1 cellular context compared by ENCODE assay signal in the genomic region with DNA sequence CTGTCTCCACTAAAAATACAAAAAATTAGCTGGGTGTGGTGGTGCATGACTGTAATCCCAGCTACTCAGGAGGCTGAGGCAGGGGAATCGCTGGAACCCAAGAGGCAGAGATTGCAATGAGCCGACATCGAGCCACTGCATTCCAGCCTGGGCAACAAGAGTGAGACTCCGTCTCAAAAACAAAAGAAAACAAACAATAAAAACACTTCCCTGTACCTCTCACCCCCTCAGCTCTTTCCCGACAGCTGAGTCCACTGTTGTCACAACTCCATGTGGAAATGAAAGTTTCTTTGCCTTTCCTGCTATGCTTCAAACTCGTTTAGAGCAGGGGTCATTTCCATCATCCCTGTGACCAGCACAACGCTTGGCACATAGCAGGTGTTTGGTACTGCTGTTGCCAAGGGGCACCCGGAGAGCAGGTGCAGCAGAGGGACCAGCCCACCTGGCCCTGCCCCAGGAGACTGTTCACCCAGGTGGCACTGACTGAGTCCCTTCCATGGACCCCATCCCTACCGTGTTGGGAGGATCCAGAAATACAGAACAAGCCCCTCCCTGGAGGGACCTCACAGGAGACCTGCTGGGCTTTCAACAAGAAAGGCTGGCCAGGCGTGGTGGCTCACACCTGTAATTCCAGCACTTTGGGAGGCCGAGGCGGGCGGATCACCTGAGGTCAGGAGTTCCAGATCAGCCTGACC.
TF ChIP-seq lines count a peak whose summit lies in the region.

No MANE protein-coding gene starts in this region.

TF ChIP-seq in IMR-90, 13 proteins besides CTCF, POLR2A, EP300 and RAD21 (continued from another document):
- TF ChIP-seq, protein P1, sequence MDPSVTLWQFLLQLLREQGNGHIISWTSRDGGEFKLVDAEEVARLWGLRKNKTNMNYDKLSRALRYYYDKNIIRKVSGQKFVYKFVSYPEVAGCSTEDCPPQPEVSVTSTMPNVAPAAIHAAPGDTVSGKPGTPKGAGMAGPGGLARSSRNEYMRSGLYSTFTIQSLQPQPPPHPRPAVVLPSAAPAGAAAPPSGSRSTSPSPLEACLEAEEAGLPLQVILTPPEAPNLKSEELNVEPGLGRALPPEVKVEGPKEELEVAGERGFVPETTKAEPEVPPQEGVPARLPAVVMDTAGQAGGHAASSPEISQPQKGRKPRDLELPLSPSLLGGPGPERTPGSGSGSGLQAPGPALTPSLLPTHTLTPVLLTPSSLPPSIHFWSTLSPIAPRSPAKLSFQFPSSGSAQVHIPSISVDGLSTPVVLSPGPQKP (IDR thresholded peaks at IDR 0.05; ENCODE audit: borderline replicate concordance, low read depth, low read length) = no peak
- no peak for TF ChIP-seq MAFK (IDR thresholded peaks at IDR 0.05; ENCODE audit: low read depth, low read length)
- no peak for TF ChIP-seq SMC3 (IDR thresholded peaks at IDR 0.05; ENCODE audit: low read depth, low read length)
- TF ChIP-seq, protein P2, sequence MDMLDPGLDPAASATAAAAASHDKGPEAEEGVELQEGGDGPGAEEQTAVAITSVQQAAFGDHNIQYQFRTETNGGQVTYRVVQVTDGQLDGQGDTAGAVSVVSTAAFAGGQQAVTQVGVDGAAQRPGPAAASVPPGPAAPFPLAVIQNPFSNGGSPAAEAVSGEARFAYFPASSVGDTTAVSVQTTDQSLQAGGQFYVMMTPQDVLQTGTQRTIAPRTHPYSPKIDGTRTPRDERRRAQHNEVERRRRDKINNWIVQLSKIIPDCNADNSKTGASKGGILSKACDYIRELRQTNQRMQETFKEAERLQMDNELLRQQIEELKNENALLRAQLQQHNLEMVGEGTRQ (IDR thresholded peaks at IDR 0.05; ENCODE audit: low read depth, low read length) = no peak
- no peak for TF ChIP-seq FOS (IDR thresholded peaks at IDR 0.05; ENCODE audit: low read depth, low read length)
- no peak for TF ChIP-seq BHLHE40 (IDR thresholded peaks at IDR 0.05; ENCODE audit: low read depth, low read length)
- no peak for TF ChIP-seq RFX5 (IDR thresholded peaks at IDR 0.05; ENCODE audit: low read depth, low read length)
- TF ChIP-seq NFE2L2 (IDR thresholded peaks at IDR 0.05; ENCODE audit: low read depth, low read length) = no peak
- no peak for TF ChIP-seq MAZ (IDR thresholded peaks at IDR 0.05; ENCODE audit: borderline replicate concordance, low read depth, low read length)
- no peak for TF ChIP-seq MXI1 (IDR thresholded peaks at IDR 0.05; ENCODE audit: borderline replicate concordance, low read depth, low read length)
- TF ChIP-seq CHD1 (IDR thresholded peaks at IDR 0.05; ENCODE audit: low read depth, low read length) = no peak
- TF ChIP-seq RCOR1 (IDR thresholded peaks at IDR 0.05; ENCODE audit: insufficient replicate concordance, low read length) = no peak
